Comparison of ENCODE assay signal across 25 cellular contexts in genomic region chr20:42688576-42688975, GRCh38.
DNase-seq lines count a peak whose midpoint lies in the region; ATAC-seq, FAIRE-seq and TF ChIP-seq lines count a peak whose summit lies in the region.
"Had no signal": no experiment of that assay in that cellular context is flagged by ENCODE, and none has a peak within 500 bp of the region (broad histone marks: within the 10 kb centered on the region; RNA-seq: fewer than 3 reads in every experiment).

No MANE protein-coding gene starts in this region.

- CTCF ChIA-PET in HepG2 (lab: Yijun Ruan, JAX; ENCODE audit: low intra/inter-chr PET ratio, low total read pairs), result no interaction called here

- DNase-seq in HepG2 (ENCODE audit: low spot score), result no peak
- DNase-seq in right lobe of liver, result no peak
- DNase-seq in RPMI8226, result peak; percentile 4
- DNase-seq in islet precursor cell, result peak; percentile 64
- DNase-seq in NCI-H1092 treated with DMSO at 0.1 percent for 48 hours (lab: John Stamatoyannopoulos, UW), result no peak
- DNase-seq in urothelium cell line (ENCODE audit: low spot score), result no peak
- no peak for DNase-seq in osteoblast (ENCODE audit: insufficient read length, low spot score, missing footprints)
- DNase-seq: activated CD4-positive, alpha-beta memory T cell treated with anti-CD3 and anti-CD28 coated beads for 36 hours; activated CD4-positive, CD25-positive, alpha-beta regulatory T cell; activated CD8-positive, alpha-beta memory T cell treated with anti-CD3 and anti-CD28 coated beads, Interleukin-2, amount 50 U/mL, for 48 hours; aorta; BE2C; central memory CD4-positive, alpha-beta T cell; DMS53; GF-D8; kidney glomerular epithelial cell; NCI-H526 treated with DMSO at 0.1 percent for 48 hours; nucleus accumbens; small intestine; stimulated activated CD4-positive, alpha-beta T cell treated with anti-CD3 and anti-CD28 coated beads, Interleukin-1b, Interleukin-23, amount 100 ng/mL, for 48 hours had no signal

- TF ChIP-seq RAD21 in HepG2 (CRISPR knock-in tag; IDR thresholded peaks at IDR 0.05), result no peak

- ATAC-seq in HepG2 (no peak), right lobe of liver (no peak), GM21786 (IDR thresholded peaks at IDR 0.05; ENCODE audit: unreplicated experiment) (no peak)
- ATAC-seq: activated T-helper 17 cell treated with anti-CD3 and anti-CD28 coated beads, Interleukin-2, amount 50 U/mL, for 72 hours; Right ventricle myocardium inferior had no signal

- H3K27ac ChIP-seq in HepG2 (ENCODE audit: extremely low read length, insufficient read depth, low read length), result no peak overlapping the region
- H3K27ac ChIP-seq in right lobe of liver, result no peak overlapping the region
- no peak overlapping the region for H3K27ac ChIP-seq in osteoblast (ENCODE audit: low read depth, low read length)

- H4K20me1 ChIP-seq in HepG2 (ENCODE audit: insufficient read depth, low read length) (no peaks in the 10 kb centered on the region), osteoblast (ENCODE audit: insufficient read depth, low read length) (no peaks in the 10 kb centered on the region)

- in situ Hi-C loops in HepG2 (cut with HindIII; ENCODE audit: extremely low pct_ligation_motif_present, low pct_unique_long_range_greater_than_20kb), result no loop called here

- no peak for FAIRE-seq in HepG2 (lab: Jason Lieb, UNC)
- no peak for FAIRE-seq in urothelium cell line (lab: Jason Lieb, UNC)
- FAIRE-seq: A204.1, endothelial cell of umbilical vein, small intestine had no signal

- POLR2A ChIA-PET in HepG2 (lab: Yijun Ruan, JAX), result no interaction called here

- H3K4me1 ChIP-seq in HepG2 (ENCODE audit: insufficient read depth, low read length) (no peaks in the 10 kb centered on the region), right lobe of liver (no peaks in the 10 kb centered on the region), osteoblast (ENCODE audit: insufficient read depth, low read length) (no peaks in the 10 kb centered on the region)
- H3K4me1 ChIP-seq: BE2C had no signal

- TF ChIP-seq POLR2A in HepG2 (IDR thresholded peaks at IDR 0.05; ENCODE audit: insufficient read depth in 1 of 2, low read depth in 2 of 2, low read length in 2 of 2) (no peak), right lobe of liver (IDR thresholded peaks at IDR 0.05) (no peak)

- intact Hi-C loops in HepG2 (cut with micrococcal nuclease; ENCODE audit: unreplicated experiment), result no loop called here
- intact Hi-C loops in right lobe of liver (cut with DNase I), result no loop called here

- H3K9me3 ChIP-seq in HepG2 (ENCODE audit: low read length) (peaks cover 67% of the 10 kb centered on the region), right lobe of liver (no peaks in the 10 kb centered on the region), osteoblast (ENCODE audit: low read depth, low read length) (no peaks in the 10 kb centered on the region)
- H3K9me3 ChIP-seq: BE2C had no signal

- H2AFZ ChIP-seq in HepG2 (ENCODE audit: low read length) (no peak overlapping the region), osteoblast (ENCODE audit: low read length) (no peak overlapping the region)

- BruUV-seq in HepG2 (replicated peaks; lab: Mats Ljungman, UMichigan), result no TSS peak

- H3K27me3 ChIP-seq in HepG2 (ENCODE audit: control insufficient read depth in 1 of 2, insufficient read depth in 2 of 2, low read length in 2 of 2) (no peaks in the 10 kb centered on the region), right lobe of liver (no peaks in the 10 kb centered on the region), osteoblast (ENCODE audit: insufficient read depth, low read length) (no peaks in the 10 kb centered on the region)
- H3K27me3 ChIP-seq: BE2C had no signal

- H3K4me3 ChIP-seq in HepG2 (replicated peaks in 1 of 3; ENCODE audit: insufficient read depth in 1 of 3, low read depth in 2 of 3, low read length in 3 of 3) (no peak overlapping the region), right lobe of liver (no peak overlapping the region), osteoblast (ENCODE audit: insufficient read depth, low read length) (no peak overlapping the region)

- TF ChIP-seq EP300 in HepG2 (IDR thresholded peaks at IDR 0.05; ENCODE audit: low read depth in 2 of 2, low read length in 2 of 2), result no peak
- TF ChIP-seq EP300 in HepG2 (CRISPR knock-in tag; IDR thresholded peaks at IDR 0.05; ENCODE audit: borderline replicate concordance), result no peak

- WGBS in HepG2 (ENCODE audit: low lambda C conversion rate), result 38% methylated on average over 1 of the region's 1 CpG
- WGBS in right lobe of liver (ENCODE audit: insufficient coverage, low coverage, low lambda C conversion rate, missing lambda C conversion rate), result 60% methylated on average over 1 of the region's 1 CpG

- no peak for TF ChIP-seq CTCF in HepG2 (CRISPR knock-in tag; IDR thresholded peaks at IDR 0.05)
- no peak for TF ChIP-seq CTCF in right lobe of liver (IDR thresholded peaks at IDR 0.05)
- TF ChIP-seq CTCF in osteoblast (IDR thresholded peaks at IDR 0.05; ENCODE audit: extremely low read depth, low read depth, low read length), result no peak

- no peaks in the 10 kb centered on the region for H3K36me3 ChIP-seq in HepG2 (replicated peaks in 1 of 2; ENCODE audit: control insufficient read depth in 1 of 2, insufficient read depth in 2 of 2, low read length in 2 of 2)
- no peaks in the 10 kb centered on the region for H3K36me3 ChIP-seq in right lobe of liver
- no peaks in the 10 kb centered on the region for H3K36me3 ChIP-seq in osteoblast (ENCODE audit: insufficient read depth, low read length)
- H3K36me3 ChIP-seq: BE2C had no signal

- no peak overlapping the region for H3K4me2 ChIP-seq in HepG2 (ENCODE audit: low read depth, low read length)
- no peak overlapping the region for H3K4me2 ChIP-seq in osteoblast (ENCODE audit: insufficient read depth, low read length)

- H3K79me2 ChIP-seq in HepG2 (ENCODE audit: insufficient read depth, low read length) (no peaks in the 10 kb centered on the region), osteoblast (ENCODE audit: insufficient read depth, low read length) (no peaks in the 10 kb centered on the region)

- no peak overlapping the region for H3K9ac ChIP-seq in HepG2 (ENCODE audit: insufficient read depth, low read depth, low read length)

TF ChIP-seq in HepG2, 621 proteins besides CTCF, POLR2A, EP300 and RAD21:
- no peak for TF ChIP-seq SRY (CRISPR knock-in tag; IDR thresholded peaks at IDR 0.05)
- TF ChIP-seq BCL3 (CRISPR knock-in tag; IDR thresholded peaks at IDR 0.05), result no peak
- no peak for TF ChIP-seq HOXA7 (CRISPR knock-in tag; IDR thresholded peaks at IDR 0.05)
- no peak for TF ChIP-seq SIX4 (CRISPR knock-in tag; IDR thresholded peaks at IDR 0.05)
- TF ChIP-seq MIER2 (CRISPR knock-in tag; IDR thresholded peaks at IDR 0.05), result peak; percentile 88
- TF ChIP-seq GPN1 (CRISPR knock-in tag; IDR thresholded peaks at IDR 0.05; ENCODE audit: borderline replicate concordance), result no peak
- TF ChIP-seq ZBTB21 (CRISPR knock-in tag; IDR thresholded peaks at IDR 0.05), result no peak
- no peak for TF ChIP-seq ZFYVE20 (CRISPR knock-in tag; IDR thresholded peaks at IDR 0.05; ENCODE audit: borderline replicate concordance, low read depth)
- TF ChIP-seq ETS1 (CRISPR knock-in tag; IDR thresholded peaks at IDR 0.05), result no peak
- TF ChIP-seq ZNF567 (CRISPR knock-in tag; IDR thresholded peaks at IDR 0.05; ENCODE audit: borderline replicate concordance), result no peak
- no peak for TF ChIP-seq NFRKB (IDR thresholded peaks at IDR 0.05)
- TF ChIP-seq, protein P1, sequence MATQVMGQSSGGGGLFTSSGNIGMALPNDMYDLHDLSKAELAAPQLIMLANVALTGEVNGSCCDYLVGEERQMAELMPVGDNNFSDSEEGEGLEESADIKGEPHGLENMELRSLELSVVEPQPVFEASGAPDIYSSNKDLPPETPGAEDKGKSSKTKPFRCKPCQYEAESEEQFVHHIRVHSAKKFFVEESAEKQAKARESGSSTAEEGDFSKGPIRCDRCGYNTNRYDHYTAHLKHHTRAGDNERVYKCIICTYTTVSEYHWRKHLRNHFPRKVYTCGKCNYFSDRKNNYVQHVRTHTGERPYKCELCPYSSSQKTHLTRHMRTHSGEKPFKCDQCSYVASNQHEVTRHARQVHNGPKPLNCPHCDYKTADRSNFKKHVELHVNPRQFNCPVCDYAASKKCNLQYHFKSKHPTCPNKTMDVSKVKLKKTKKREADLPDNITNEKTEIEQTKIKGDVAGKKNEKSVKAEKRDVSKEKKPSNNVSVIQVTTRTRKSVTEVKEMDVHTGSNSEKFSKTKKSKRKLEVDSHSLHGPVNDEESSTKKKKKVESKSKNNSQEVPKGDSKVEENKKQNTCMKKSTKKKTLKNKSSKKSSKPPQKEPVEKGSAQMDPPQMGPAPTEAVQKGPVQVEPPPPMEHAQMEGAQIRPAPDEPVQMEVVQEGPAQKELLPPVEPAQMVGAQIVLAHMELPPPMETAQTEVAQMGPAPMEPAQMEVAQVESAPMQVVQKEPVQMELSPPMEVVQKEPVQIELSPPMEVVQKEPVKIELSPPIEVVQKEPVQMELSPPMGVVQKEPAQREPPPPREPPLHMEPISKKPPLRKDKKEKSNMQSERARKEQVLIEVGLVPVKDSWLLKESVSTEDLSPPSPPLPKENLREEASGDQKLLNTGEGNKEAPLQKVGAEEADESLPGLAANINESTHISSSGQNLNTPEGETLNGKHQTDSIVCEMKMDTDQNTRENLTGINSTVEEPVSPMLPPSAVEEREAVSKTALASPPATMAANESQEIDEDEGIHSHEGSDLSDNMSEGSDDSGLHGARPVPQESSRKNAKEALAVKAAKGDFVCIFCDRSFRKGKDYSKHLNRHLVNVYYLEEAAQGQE (IDR thresholded peaks at IDR 0.05; ENCODE audit: borderline replicate concordance in 1 of 2, low read depth in 1 of 2, low read length in 2 of 2), result peak; percentile 47 to 91
TF ChIP-seq in HepG2: peak in this region for 2.

Comparison
In these comparisons a context has a peak if more than half of its experiments do, and no peak if none do; other contexts are left out.
1. DNase-seq: peak in RPMI8226 (single experiment) and islet precursor cell (single experiment); none in HepG2 (single experiment), right lobe of liver (0 of 3), NCI-H1092 treated with DMSO at 0.1 percent for 48 hours (single experiment), urothelium cell line (single experiment) and osteoblast (single experiment).